Comparison of ENCODE assay signal across 1 cellular context in the genomic region with DNA sequence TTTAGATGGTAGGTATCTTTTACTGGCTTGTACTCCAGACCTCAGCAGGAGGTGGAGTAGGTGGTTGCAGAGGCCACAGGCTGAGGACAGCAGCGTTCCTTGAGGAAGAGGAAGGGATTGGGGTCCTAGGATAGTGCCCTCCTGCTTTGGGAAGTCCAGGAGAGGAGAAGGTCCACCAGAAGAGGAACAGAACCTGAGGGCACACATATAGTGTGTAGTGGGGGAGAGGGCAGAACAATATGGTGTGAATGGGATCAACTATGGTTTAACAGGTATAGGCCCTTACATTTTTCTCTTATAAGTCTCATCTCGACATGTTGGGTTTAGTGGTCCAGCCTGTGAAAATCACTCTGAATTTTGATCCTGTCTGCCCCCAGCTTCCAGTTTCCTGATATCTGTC.
TF ChIP-seq lines count a peak whose summit lies in the region.

No MANE protein-coding gene starts in this region.

TF ChIP-seq in H1, 55 proteins besides CTCF, POLR2A, EP300 and RAD21:
- no peak for TF ChIP-seq KDM4A (IDR thresholded peaks at IDR 0.05; ENCODE audit: low read depth, low read length, severe bottlenecking)
- no peak for TF ChIP-seq ATF2 (IDR thresholded peaks at IDR 0.05; ENCODE audit: low read length)
- no peak for TF ChIP-seq JUN (IDR thresholded peaks at IDR 0.05; ENCODE audit: low read depth, low read length)
- TF ChIP-seq ATF3 (IDR thresholded peaks at IDR 0.05; ENCODE audit: insufficient read depth, low read depth, low read length) = no peak
- TF ChIP-seq POLR2AphosphoS5 (IDR thresholded peaks at IDR 0.05; ENCODE audit: low read depth, low read length) = no peak
- TF ChIP-seq SIN3A (conservative IDR thresholded peaks at IDR 0.05 in 1 of 2, IDR thresholded peaks at IDR 0.05 in 1 of 2; ENCODE audit: low read depth in 1 of 2, low read length in 2 of 2) = no peak
- no peak for TF ChIP-seq ZNF274 (IDR thresholded peaks at IDR 0.05; ENCODE audit: borderline replicate concordance, extremely low read depth, low read length)
